In genomic region chr16:73813523-73813922, GRCh38 we compare ENCODE assay signal across 12 cellular contexts.
"Had no signal": no experiment of that assay in that cellular context is flagged by ENCODE, and none has a peak within 500 bp of the region (broad histone marks: within the 10 kb centered on the region; RNA-seq: fewer than 3 reads in every experiment).

No MANE protein-coding gene starts in this region.

- H3K27ac ChIP-seq: neutrophil, parathyroid adenoma, thyroid gland had no signal

- H3K4me1 Mint-ChIP-seq: activated CD4-positive, alpha-beta T cell treated with anti-CD3 and anti-CD28 coated beads for 36 hours; naive thymus-derived CD4-positive, alpha-beta T cell; stimulated activated naive B cell treated with anti-CD40 and anti-IgM and Interleukin-4, amounts not matched to agents 10 μg/mL and 1 μg/mL and 100 μg/mL, for 72 hours had no signal

- H3K36me3 Mint-ChIP-seq: activated naive CD8-positive, alpha-beta T cell; naive thymus-derived CD4-positive, alpha-beta T cell; stimulated activated naive B cell treated with anti-CD40 and anti-IgM and Interleukin-4, amounts not matched to agents 10 μg/mL and 1 μg/mL and 100 μg/mL, for 72 hours had no signal

- H3K27me3 Mint-ChIP-seq: stimulated activated naive B cell treated with anti-CD40 and anti-IgM and Interleukin-4, amounts not matched to agents 10 μg/mL and 1 μg/mL and 100 μg/mL, for 72 hours had no signal

- ATAC-seq: activated CD4-positive, alpha-beta T cell treated with anti-CD3 and anti-CD28 coated beads for 36 hours; naive thymus-derived CD4-positive, alpha-beta T cell; stimulated activated naive B cell treated with anti-CD40 and anti-IgM and Interleukin-4, amounts not matched to agents 10 μg/mL and 1 μg/mL and 100 μg/mL, for 72 hours had no signal

- H3K4me1 ChIP-seq: parathyroid adenoma, thyroid gland had no signal

- H3K9me3 ChIP-seq: neutrophil, thyroid gland had no signal

- DNase-seq: activated CD4-positive, alpha-beta T cell treated with anti-CD3 and anti-CD28 coated beads for 36 hours; activated CD4-positive, alpha-beta T cell treated with anti-CD3 and anti-CD28 coated beads, Interleukin-2, amount 50 U/mL, for 48 hours; activated T-cell treated with anti-CD3 and anti-CD28 coated beads for 4 hours; hippocampal formation; islet precursor cell; naive thymus-derived CD4-positive, alpha-beta T cell; stimulated activated naive B cell treated with anti-CD40 and anti-IgM and Interleukin-4, amounts not matched to agents 10 μg/mL and 1 μg/mL and 100 μg/mL, for 72 hours; thyroid gland had no signal

- H3K27me3 ChIP-seq: neutrophil, thyroid gland had no signal

- H3K36me3 ChIP-seq: neutrophil, thyroid gland had no signal

- H3K4me3 Mint-ChIP-seq: activated CD4-positive, alpha-beta T cell treated with anti-CD3 and anti-CD28 coated beads for 36 hours; activated naive CD8-positive, alpha-beta T cell; naive thymus-derived CD4-positive, alpha-beta T cell; stimulated activated naive B cell treated with anti-CD40 and anti-IgM and Interleukin-4, amounts not matched to agents 10 μg/mL and 1 μg/mL and 100 μg/mL, for 72 hours; T-helper 2 cell treated with Interferon-gamma antibody and Interleukin-4, amounts not matched to agents 5 μg/mL and 100 μg/mL, for 36 hours had no signal

- H3K27ac Mint-ChIP-seq: activated CD4-positive, alpha-beta T cell treated with anti-CD3 and anti-CD28 coated beads for 36 hours; activated naive CD8-positive, alpha-beta T cell; naive thymus-derived CD4-positive, alpha-beta T cell; stimulated activated naive B cell treated with anti-CD40 and anti-IgM and Interleukin-4, amounts not matched to agents 10 μg/mL and 1 μg/mL and 100 μg/mL, for 72 hours; T-helper 2 cell treated with Interferon-gamma antibody and Interleukin-4, amounts not matched to agents 5 μg/mL and 100 μg/mL, for 36 hours had no signal

- H3K4me3 ChIP-seq: thyroid gland had no signal
